1 cellular context compared by ENCODE assay signal in the genomic region with DNA sequence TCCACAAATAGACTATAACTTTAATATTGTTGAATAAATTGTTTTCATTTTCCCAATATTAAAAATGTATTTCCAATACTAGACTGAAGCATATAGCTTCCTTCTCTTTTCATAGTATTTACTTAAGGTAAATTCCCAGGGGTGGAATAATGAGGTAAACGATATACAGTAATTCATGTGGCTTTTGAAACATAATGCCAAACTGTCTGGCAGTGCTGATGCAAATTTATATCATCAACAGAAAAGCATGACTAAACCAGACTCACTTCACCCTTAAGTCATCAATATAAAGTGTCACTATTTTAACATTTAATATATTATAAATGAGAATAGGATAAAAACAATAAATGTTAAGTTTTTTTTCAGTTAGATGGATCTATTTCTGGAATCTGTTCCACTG.
TF ChIP-seq lines count a peak whose summit lies in the region.

No MANE protein-coding gene starts in this region.

TF ChIP-seq in SK-N-SH, 30 proteins besides CTCF, POLR2A, EP300 and RAD21 (continued from another document):
- TF ChIP-seq, protein P1, sequence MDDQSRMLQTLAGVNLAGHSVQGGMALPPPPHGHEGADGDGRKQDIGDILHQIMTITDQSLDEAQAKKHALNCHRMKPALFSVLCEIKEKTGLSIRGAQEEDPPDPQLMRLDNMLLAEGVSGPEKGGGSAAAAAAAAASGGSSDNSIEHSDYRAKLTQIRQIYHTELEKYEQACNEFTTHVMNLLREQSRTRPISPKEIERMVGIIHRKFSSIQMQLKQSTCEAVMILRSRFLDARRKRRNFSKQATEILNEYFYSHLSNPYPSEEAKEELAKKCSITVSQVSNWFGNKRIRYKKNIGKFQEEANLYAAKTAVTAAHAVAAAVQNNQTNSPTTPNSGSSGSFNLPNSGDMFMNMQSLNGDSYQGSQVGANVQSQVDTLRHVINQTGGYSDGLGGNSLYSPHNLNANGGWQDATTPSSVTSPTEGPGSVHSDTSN (IDR thresholded peaks at IDR 0.05), result peak; percentile 57
TF ChIP-seq in SK-N-SH: peak in this region for 3.
